Comparison of ENCODE assay signal across 8 cellular contexts in the genomic region with DNA sequence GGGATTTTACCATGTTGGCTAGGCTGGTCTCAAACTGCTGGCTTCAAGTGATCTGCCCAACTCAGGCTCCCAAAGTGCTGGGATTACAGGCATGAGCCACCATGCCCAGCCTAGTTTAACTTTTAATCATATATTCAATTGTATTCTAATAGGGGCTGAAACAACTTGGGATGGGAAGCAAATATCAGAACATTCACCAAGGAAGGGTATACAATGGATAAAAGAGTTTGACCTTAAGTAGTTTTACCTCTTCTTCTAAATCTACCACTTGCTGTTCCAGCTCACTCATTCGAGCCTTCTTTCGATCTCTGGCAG. TPM values are rescaled to one million over a fixed set of nuclear protein-coding genes. Genes with fewer than 3 reads are reported as not detected.
DNase-seq lines count a peak whose midpoint lies in the region; ATAC-seq and TF ChIP-seq lines count a peak whose summit lies in the region.

No MANE protein-coding gene starts in this region.

- H3K9me3 ChIP-seq in left lung (no peaks in the 10 kb centered on the region), thymus (ENCODE audit: control insufficient read depth) (no peaks in the 10 kb centered on the region)

- ATAC-seq in left lung (no peak), GM18861 (IDR thresholded peaks at IDR 0.05; ENCODE audit: unreplicated experiment) (no peak)

- H3K27me3 Mint-ChIP-seq in activated T-cell treated with anti-CD3 and anti-CD28 coated beads, Interleukin-2, amount 50 U/mL, for 24 hours, result no peaks in the 10 kb centered on the region
- no peaks in the 10 kb centered on the region for H3K27me3 Mint-ChIP-seq in activated naive CD8-positive, alpha-beta T cell

- peak overlapping the region; percentile 99 for H3K27ac ChIP-seq in left lung
- H3K27ac ChIP-seq in thymus (ENCODE audit: low read depth), result no peak overlapping the region

- TF ChIP-seq CTCF in left lung (IDR thresholded peaks at IDR 0.05), result no peak

- 4% methylated on average over 2 of the region's 2 CpGs for WGBS in thymus

- H3K4me3 Mint-ChIP-seq in activated T-cell treated with anti-CD3 and anti-CD28 coated beads, Interleukin-2, amount 50 U/mL, for 24 hours, result peak overlapping the region; percentile 86
- peak overlapping the region; percentile 94 for H3K4me3 Mint-ChIP-seq in activated naive CD8-positive, alpha-beta T cell

- intact Hi-C loops in left lung (cut with DNase I) (no loop called here), posterior vena cava (cut with DNase I) (loop anchor here in 1 of 2 donors (1.0 kb wide), 1 partner anchor 17 kb away; no protein-coding TSS in a partner anchor)

- no peaks in the 10 kb centered on the region for H3K9me3 Mint-ChIP-seq in activated T-cell treated with anti-CD3 and anti-CD28 coated beads, Interleukin-2, amount 50 U/mL, for 24 hours
- no peaks in the 10 kb centered on the region for H3K9me3 Mint-ChIP-seq in activated naive CD8-positive, alpha-beta T cell (ENCODE audit: low read depth)

- H3K27ac Mint-ChIP-seq in activated T-cell treated with anti-CD3 and anti-CD28 coated beads, Interleukin-2, amount 50 U/mL, for 24 hours, result peak overlapping the region; percentile 98
- peak overlapping the region; percentile 92 for H3K27ac Mint-ChIP-seq in activated naive CD8-positive, alpha-beta T cell

- H3K27me3 ChIP-seq in left lung (no peaks in the 10 kb centered on the region), thymus (ENCODE audit: control insufficient read depth, insufficient read depth) (no peaks in the 10 kb centered on the region)

- peak overlapping the region; percentile 87 to 92 for H3K4me3 ChIP-seq in left lung
- H3K4me3 ChIP-seq in thymus (ENCODE audit: low read length), result peak overlapping the region; percentile 68

- H3K36me3 ChIP-seq in left lung (peaks cover 0 to 52% of the 10 kb centered on the region in 2 donors), thymus (ENCODE audit: control insufficient read depth, insufficient read depth) (peaks cover 21% of the 10 kb centered on the region)

- H3K4me1 Mint-ChIP-seq in activated T-cell treated with anti-CD3 and anti-CD28 coated beads, Interleukin-2, amount 50 U/mL, for 24 hours (ENCODE audit: low read depth), result peaks cover 66% of the 10 kb centered on the region
- peaks cover 63% of the 10 kb centered on the region for H3K4me1 Mint-ChIP-seq in activated naive CD8-positive, alpha-beta T cell (ENCODE audit: low read depth)

- peaks cover 21 to 79% of the 10 kb centered on the region in 2 donors for H3K4me1 ChIP-seq in left lung
- H3K4me1 ChIP-seq in thymus (ENCODE audit: control insufficient read depth, insufficient read depth, low read length), result peaks cover 15% of the 10 kb centered on the region

- H3K36me3 Mint-ChIP-seq in activated T-cell treated with anti-CD3 and anti-CD28 coated beads, Interleukin-2, amount 50 U/mL, for 24 hours (ENCODE audit: low read depth), result peaks cover 80% of the 10 kb centered on the region
- peaks cover 12% of the 10 kb centered on the region for H3K36me3 Mint-ChIP-seq in activated naive CD8-positive, alpha-beta T cell

- DNase-seq in activated T-cell treated with anti-CD3 and anti-CD28 coated beads, Interleukin-2, amount 50 U/mL, for 24 hours, result no peak
- DNase-seq in activated T-cell treated with anti-CD3 and anti-CD28 coated beads, Interleukin-2, amount 50 U/mL, for 1 hour, result no peak
- DNase-seq in left lung, result no peak
- DNase-seq in NCI-H1436 treated with DMSO at 0.1 percent for 48 hours (lab: John Stamatoyannopoulos, UW), result no peak
- no peak for DNase-seq in posterior vena cava (ENCODE audit: low spot score)

RNA-seq across cellular contexts. Expression of a gene that starts 1.6 kb away (rescaled TPM):
- total RNA-seq in left lung, result 100 to 1,000 TPM; 194 to 259 TPM
- 113 TPM for polyA plus RNA-seq in thymus
- 100 to 1,000 TPM; 113 to 124 TPM for total RNA-seq in posterior vena cava

RNA-seq across cellular contexts. Expression of a gene that starts 26.3 kb away (rescaled TPM):
- 10 to 100 TPM; 23.5 to 24.2 TPM for total RNA-seq in left lung
- 18.8 TPM for polyA plus RNA-seq in thymus
- 10 to 100 TPM; 12.0 to 19.6 TPM for total RNA-seq in posterior vena cava

RNA-seq across cellular contexts. Expression of a gene that starts 56.9 kb away (rescaled TPM):
- 10 to 100 TPM; 11.6 to 12.1 TPM for total RNA-seq in left lung
- 30.3 TPM for polyA plus RNA-seq in thymus
- 10 to 100 TPM in 1 of 2 donors, 1 to 10 TPM in 1; 9.7 to 10.6 TPM for total RNA-seq in posterior vena cava

RNA-seq across cellular contexts. Expression of a gene that starts 57.1 kb away (rescaled TPM):
- total RNA-seq in left lung (10 to 100 TPM; 12.5 to 27.1 TPM), posterior vena cava (1 to 10 TPM; 6.6 to 8.4 TPM)
- polyA plus RNA-seq in thymus, result 30.8 TPM
